12 cellular contexts compared by ENCODE assay signal in the genomic region with DNA sequence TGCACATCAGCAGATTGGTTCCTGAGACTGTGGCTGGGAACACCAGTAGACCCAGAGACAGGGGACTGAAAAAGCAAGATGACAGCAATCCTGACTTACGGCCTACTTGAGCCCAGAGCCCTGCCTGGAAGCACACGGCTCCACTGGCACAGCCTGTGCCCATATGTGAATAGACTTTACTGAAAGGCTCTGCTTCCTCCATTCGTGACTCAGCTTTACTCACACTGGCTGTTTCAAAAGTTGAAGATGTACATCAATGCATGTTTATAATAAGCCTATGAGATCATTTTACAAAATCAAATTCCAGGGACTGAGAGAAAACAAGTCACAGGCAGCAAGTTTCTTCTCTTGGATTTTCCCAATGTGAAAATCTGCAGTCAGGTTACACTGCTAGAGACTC.
DNase-seq lines count a peak whose midpoint lies in the region; ATAC-seq and TF ChIP-seq lines count a peak whose summit lies in the region.
"Had no signal": no experiment of that assay in that cellular context is flagged by ENCODE, and none has a peak within 500 bp of the region (broad histone marks: within the 10 kb centered on the region; RNA-seq: fewer than 3 reads in every experiment).

No MANE protein-coding gene starts in this region.

- no peak overlapping the region for H3K4me3 ChIP-seq in astrocyte of the cerebellum (ENCODE audit: low read depth, low read length)

- DNase-seq in GM04504 (ENCODE audit: low read depth) (peak; percentile 89), astrocyte of the cerebellum (ENCODE audit: low read depth) (peak; percentile 53), glomerular endothelial cell (ENCODE audit: extremely low read depth, low read depth, low spot score) (peak; percentile 56), smooth muscle cell of the brain vasculature (ENCODE audit: low read depth, low spot score) (peak; percentile 40), left ventricle myocardium superior (no peak), NOMO-1 treated with DMSO at 0.1 percent for 48 hours (lab: John Stamatoyannopoulos, UW; ENCODE audit: unreplicated experiment) (no peak)
- no peak for DNase-seq in activated CD4-positive, CD25-positive, alpha-beta regulatory T cell treated with anti-CD3 and anti-CD28 coated beads, Interleukin-2, amount 50 U/mL, for 72 hours
- DNase-seq: activated naive CD4-positive, alpha-beta T cell treated with anti-CD3 and anti-CD28 coated beads for 36 hours; H7; NCI-H1417 treated with DMSO at 0.1 percent for 48 hours; stimulated activated CD4-positive, alpha-beta T cell treated with anti-CD3 and anti-CD28 coated beads, Interleukin-2, amount 100 ng/mL, for 24 hours had no signal

- ATAC-seq in left ventricle myocardium superior (no peak), HG03025 (IDR thresholded peaks at IDR 0.05; ENCODE audit: low FRiP score, unreplicated experiment) (no peak)

- intact Hi-C loops in left ventricle myocardium superior (cut with micrococcal nuclease): no loop called here

- TF ChIP-seq CTCF in astrocyte of the cerebellum (IDR thresholded peaks at IDR 0.05; ENCODE audit: low read depth, low read length, missing control alignments): no peak

- in situ Hi-C loops in astrocyte of the cerebellum (cut with HindIII; ENCODE audit: low sequenced_read_pairs): no loop called here

Comparison
In these comparisons a context has a peak if more than half of its experiments do, and no peak if none do; other contexts are left out.
1. DNase-seq: peak in GM04504 (single experiment), astrocyte of the cerebellum (single experiment), glomerular endothelial cell (single experiment) and smooth muscle cell of the brain vasculature (single experiment); none in activated CD4-positive, CD25-positive, alpha-beta regulatory T cell treated with anti-CD3 and anti-CD28 coated beads, Interleukin-2, amount 50 U/mL, for 72 hours (single experiment), left ventricle myocardium superior (single experiment) and NOMO-1 treated with DMSO at 0.1 percent for 48 hours (single experiment).